Comparison of ENCODE assay signal across 22 cellular contexts in genomic region chr5:150345716-150346115, GRCh38. TPM values are rescaled to one million over a fixed set of nuclear protein-coding genes. Genes with fewer than 3 reads are reported as not detected.
DNase-seq lines count a peak whose midpoint lies in the region; ATAC-seq lines count a peak whose summit lies in the region.
"Had no signal": no experiment of that assay in that cellular context is flagged by ENCODE, and none has a peak within 500 bp of the region (broad histone marks: within the 10 kb centered on the region; RNA-seq: fewer than 3 reads in every experiment).

No MANE protein-coding gene starts in this region.

- peak; percentile 23 for DNase-seq in DMS53 (lab: John Stamatoyannopoulos, UW)
- DNase-seq in DMS53 treated with DMSO at 0.1 percent for 48 hours (lab: John Stamatoyannopoulos, UW; ENCODE audit: unreplicated experiment) = no peak
- DNase-seq in Ammon's horn (ENCODE audit: low spot score) = peak; percentile 74
- DNase-seq in NCI-H1694 treated with DMSO at 0.1 percent for 48 hours (lab: John Stamatoyannopoulos, UW) = peak; percentile 44
- DNase-seq in astrocyte of the hippocampus (ENCODE audit: low read depth, low spot score) = peak; percentile 17
- DNase-seq in left lobe of liver (ENCODE audit: low spot score) = no peak
- no peak for DNase-seq in NCI-H2081 treated with DMSO at 0.1 percent for 48 hours (lab: John Stamatoyannopoulos, UW)
- DNase-seq: 8988T; activated CD4-positive, alpha-beta memory T cell treated with anti-CD3 and anti-CD28 coated beads, Interleukin-2, amount 10 ng/mL, durations not matched to agents 7 days and 5 days; activated CD4-positive, CD25-positive, alpha-beta regulatory T cell treated with anti-CD3 and anti-CD28 coated beads, Interleukin-2, amount 50 U/mL, for 72 hours; activated CD8-positive, alpha-beta memory T cell treated with anti-CD3 and anti-CD28 coated beads, Interleukin-2, amount 50 U/mL, for 4 hours; activated naive CD4-positive, alpha-beta T cell treated with anti-CD3 and anti-CD28 coated beads for 36 hours; EL; foreskin fibroblast; left lung; NCI-H187 treated with DMSO at 0.1 percent for 48 hours; OCI-M1; stimulated activated naive CD4-positive, alpha-beta T cell; testis had no signal

- no peak for ATAC-seq in HG03175 (IDR thresholded peaks at IDR 0.05; ENCODE audit: unreplicated experiment)
- no peak for ATAC-seq in left lobe of liver
- ATAC-seq: left lung had no signal

RNA-seq across cellular contexts. Expression of gene TCOF1, which starts 11.8 kb away (rescaled TPM):
- 9.9 TPM for total RNA-seq in left lobe of liver

RNA-seq across cellular contexts. Expression of gene ARSI, which starts 43.0 kb away (rescaled TPM):
- total RNA-seq in left lobe of liver = 0.43 TPM
- total RNA-seq: activated CD4-positive, alpha-beta memory T cell treated with anti-CD3 and anti-CD28 coated beads, Interleukin-2, amount 10 ng/mL, durations not matched to agents 7 days and 5 days; activated naive CD4-positive, alpha-beta T cell treated with anti-CD3 and anti-CD28 coated beads for 36 hours; activated T-helper 1 cell treated with anti-CD3 and anti-CD28 coated beads, Interleukin-12 subunit alpha, Interleukin-12 subunit beta, Interleukin-2, Interleukin-4 antibody, amounts not matched to agents 30 ng/mL and 10 ng/mL and 1 ng/mL, durations not matched to agents 14 hours and 24 hours and 36 hours had no signal

RNA-seq across cellular contexts. Expression of gene CAMK2A, which starts 56.1 kb away (rescaled TPM):
- total RNA-seq in left lobe of liver = not detected
- total RNA-seq: activated CD4-positive, alpha-beta memory T cell treated with anti-CD3 and anti-CD28 coated beads, Interleukin-2, amount 10 ng/mL, durations not matched to agents 7 days and 5 days; activated naive CD4-positive, alpha-beta T cell treated with anti-CD3 and anti-CD28 coated beads for 36 hours; activated T-helper 1 cell treated with anti-CD3 and anti-CD28 coated beads, Interleukin-12 subunit alpha, Interleukin-12 subunit beta, Interleukin-2, Interleukin-4 antibody, amounts not matched to agents 30 ng/mL and 10 ng/mL and 1 ng/mL, durations not matched to agents 14 hours and 24 hours and 36 hours; osteocyte had no signal

Comparison
In these comparisons a context has a peak if more than half of its experiments do, and no peak if none do; other contexts are left out.
1. DNase-seq: peak in DMS53 (single experiment), Ammon's horn (single experiment), NCI-H1694 treated with DMSO at 0.1 percent for 48 hours (single experiment) and astrocyte of the hippocampus (single experiment); none in DMS53 treated with DMSO at 0.1 percent for 48 hours (single experiment), left lobe of liver (single experiment) and NCI-H2081 treated with DMSO at 0.1 percent for 48 hours (single experiment).